ENCODE assay signal across 31 cellular contexts in genomic region chr2:169146220-169146619, GRCh38.
"Had no signal": no experiment of that assay in that cellular context is flagged by ENCODE, and none has a peak within 500 bp of the region (broad histone marks: within the 10 kb centered on the region; RNA-seq: fewer than 3 reads in every experiment).

No MANE protein-coding gene starts in this region.

- H3K27ac ChIP-seq: adrenal gland, body of pancreas, brain microvascular endothelial cell, breast epithelium, VCaP had no signal

- ATAC-seq: activated CD8-positive, alpha-beta T cell treated with anti-CD3 and anti-CD28 coated beads for 36 hours; activated naive CD4-positive, alpha-beta T cell treated with anti-CD3 and anti-CD28 coated beads, Interleukin-2, amount 50 U/mL, for 72 hours; activated T-cell treated with anti-CD3 and anti-CD28 coated beads, Interleukin-2, amount 50 U/mL, for 4 hours; activated T-cell treated with anti-CD3 and anti-CD28 coated beads, Interleukin-2, amount 50 U/mL, for 72 hours; activated T-helper 17 cell treated with anti-CD3 and anti-CD28 coated beads, Interleukin-2, amount 50 U/mL, for 72 hours; body of pancreas had no signal

- H3K4me1 ChIP-seq: adrenal gland, body of pancreas, breast epithelium had no signal

- H3K27me3 ChIP-seq: adrenal gland, body of pancreas, brain microvascular endothelial cell, breast epithelium had no signal

- H3K36me3 ChIP-seq: adrenal gland, brain microvascular endothelial cell, breast epithelium had no signal

- H3K4me3 ChIP-seq: adrenal gland, body of pancreas, breast epithelium had no signal

- H3K9me3 ChIP-seq: adrenal gland, body of pancreas, breast epithelium had no signal

- DNase-seq: activated B cell treated with CpG ODN at 0.5 μM for 24 hours; activated CD4-positive, alpha-beta memory T cell treated with anti-CD3 and anti-CD28 coated beads for 36 hours; activated CD4-positive, alpha-beta T cell treated with anti-CD3 and anti-CD28 coated beads for 4 hours; activated CD4-positive, alpha-beta T cell treated with anti-CD3 and anti-CD28 coated beads, Interleukin-2, amount 10 ng/mL, durations not matched to agents 24 days and 14 days; activated CD4-positive, alpha-beta T cell treated with anti-CD3 and anti-CD28 coated beads, Interleukin-2, amount 50 U/mL, for 1 hour; activated CD4-positive, alpha-beta T cell treated with anti-CD3 and anti-CD28 coated beads, Interleukin-2, amount 50 U/mL, for 4 hours; activated CD4-positive, CD25-positive, alpha-beta regulatory T cell treated with anti-CD3 and anti-CD28 coated beads, Interleukin-2, amount 50 U/mL, for 72 hours; activated CD8-positive, alpha-beta memory T cell treated with anti-CD3 and anti-CD28 coated beads, Interleukin-2, amount 50 U/mL, for 4 hours; activated CD8-positive, alpha-beta T cell treated with anti-CD3 and anti-CD28 coated beads for 36 hours; activated effector memory CD4-positive, alpha-beta T cell treated with anti-CD3 and anti-CD28 coated beads, Interleukin-2, amount 50 U/mL, for 16 hours; activated gamma-delta T cell treated with Interleukin-2 at 50 U/mL for 16 hours; activated naive CD4-positive, alpha-beta T cell; activated naive CD4-positive, alpha-beta T cell treated with anti-CD3 and anti-CD28 coated beads for 36 hours; activated naive CD4-positive, alpha-beta T cell treated with anti-CD3 and anti-CD28 coated beads, Interleukin-2, amount 50 U/mL, for 16 hours; activated naive CD8-positive, alpha-beta T cell treated with anti-CD3 and anti-CD28 coated beads for 36 hours; activated T-cell treated with anti-CD3 and anti-CD28 coated beads for 4 hours; activated T-cell treated with anti-CD3 and anti-CD28 coated beads, Interleukin-2, amount 50 U/mL, for 1 hour; activated T-cell treated with anti-CD3 and anti-CD28 coated beads, Interleukin-2, amount 50 U/mL, for 4 hours; activated T-cell treated with anti-CD3 and anti-CD28 coated beads, Interleukin-2, amount 50 U/mL, for 72 hours; adrenal gland; amniotic stem cell; aorta; body of pancreas; brain microvascular endothelial cell; central memory CD4-positive, alpha-beta T cell; T-helper 2 cell; T-helper 9 cell had no signal
